ENCODE assay signal across 8 cellular contexts in genomic region chr20:44911264-44911921, GRCh38. TPM values are rescaled to one million over a fixed set of nuclear protein-coding genes. Genes with fewer than 3 reads are reported as not detected.
A peak's percentile ranks its signal among the peaks of the same experiment; 100 is the strongest.
DNase-seq lines count a peak whose midpoint lies in the region; ATAC-seq and TF ChIP-seq lines count a peak whose summit lies in the region.

No MANE protein-coding gene starts in this region.

- H3K36me3 ChIP-seq in HUES48 (ENCODE audit: control insufficient read depth, insufficient read depth, low read length): peaks cover 61% of the 10 kb centered on the region
- H3K36me3 ChIP-seq in lung (ENCODE audit: control insufficient read depth in 2 of 2, insufficient read depth in 2 of 2, low read length in 2 of 2): peaks cover 10 to 11% of the 10 kb centered on the region in 2 donors

- TF ChIP-seq CTCF in Calu3 (IDR thresholded peaks at IDR 0.05; ENCODE audit: unreplicated experiment): peak; percentile 66
- TF ChIP-seq CTCF in lung (IDR thresholded peaks at IDR 0.05; ENCODE audit: control extremely low read depth, extremely low read depth): no peak

- peak; percentile 91 for DNase-seq in Calu3
- DNase-seq in SW480 (ENCODE audit: low spot score): peak; percentile 74
- DNase-seq in astrocyte of the hippocampus (ENCODE audit: low read depth, low spot score): peak; percentile 57
- peak; percentile 85 for DNase-seq in lung (ENCODE audit: low spot score)
- peak; percentile 67 for DNase-seq in ureter (ENCODE audit: low spot score)
- DNase-seq in NCI-H2081 treated with DMSO at 0.1 percent for 48 hours (lab: John Stamatoyannopoulos, UW): no peak

- peak overlapping the region; percentile 84 for H3K27ac Mint-ChIP-seq in Calu3 (ENCODE audit: unreplicated experiment)

- H3K4me1 ChIP-seq in HUES48 (ENCODE audit: control insufficient read depth, insufficient read depth, low read length) (peaks cover 6% of the 10 kb centered on the region; the same call in 1 of the 2 replicates), lung (ENCODE audit: control insufficient read depth in 2 of 2, insufficient read depth in 2 of 2, low read length in 2 of 2) (peaks cover 4 to 15% of the 10 kb centered on the region in 2 donors)

- peaks cover 67% of the 10 kb centered on the region for H3K36me3 Mint-ChIP-seq in Calu3 (ENCODE audit: insufficient read depth, unreplicated experiment)

- H3K9ac ChIP-seq in HUES48 (ENCODE audit: low read depth, low read length): no peak overlapping the region; the same call in 1 of the 2 replicates

- H3K9me3 Mint-ChIP-seq in Calu3 (ENCODE audit: low read depth, unreplicated experiment): no peaks in the 10 kb centered on the region

- H3K9me3 ChIP-seq in HUES48 (ENCODE audit: control insufficient read depth, insufficient read depth, low read length): no peaks in the 10 kb centered on the region
- no peaks in the 10 kb centered on the region for H3K9me3 ChIP-seq in lung (ENCODE audit: control insufficient read depth in 2 of 2, insufficient read depth in 1 of 2, low read length in 1 of 2)

- H3K4me3 Mint-ChIP-seq in Calu3 (ENCODE audit: low read depth, unreplicated experiment): peak overlapping the region; percentile 100

- no TSS peak for BruUV-seq in Calu3 (replicated peaks; lab: Mats Ljungman, UMichigan)

- intact Hi-C loops in Calu3 (cut with micrococcal nuclease; ENCODE audit: unreplicated experiment): loop anchor here (2.0 to 10.0 kb wide), 2 partner anchors 47 to 193 kb away; partner anchors contain the start of gene KCNS1

- H3K27me3 Mint-ChIP-seq in Calu3 (ENCODE audit: unreplicated experiment): no peaks in the 10 kb centered on the region

- peak; percentile 63 for ATAC-seq in lung (ENCODE audit: insufficient read depth, low FRiP score)
- ATAC-seq in HG02852 (IDR thresholded peaks at IDR 0.05; ENCODE audit: unreplicated experiment): no peak

- peak overlapping the region; percentile 36; the same call in 1 of the 2 replicates for H3K4me3 ChIP-seq in HUES48 (ENCODE audit: low read depth, low read length)
- no peak overlapping the region for H3K4me3 ChIP-seq in lung

- CTCF ChIA-PET in Calu3 (lab: Charles Lee): interaction anchor here (0.6 to 0.8 kb wide), 2 partner anchors 37 to 525 kb away, joined by 3 to 5 read pairs; no protein-coding TSS in a partner anchor

- H3K27me3 ChIP-seq in HUES48 (ENCODE audit: control insufficient read depth, insufficient read depth, low read length) (no peaks in the 10 kb centered on the region), lung (ENCODE audit: control insufficient read depth, insufficient read depth) (no peaks in the 10 kb centered on the region)

- 59 to 68% methylated on average over 21 of the region's 21 CpGs for WGBS in lung, 2 donors

- H3K4me1 Mint-ChIP-seq in Calu3 (ENCODE audit: low read depth, unreplicated experiment): peaks cover 8% of the 10 kb centered on the region

- H3K27ac ChIP-seq in HUES48 (ENCODE audit: low read depth, low read length) (no peak overlapping the region), lung (ENCODE audit: low read depth in 1 of 2, low read length in 1 of 2) (no peak overlapping the region)

RNA-seq across cellular contexts. Expression of gene PABPC1L, which starts 1.5 kb away (rescaled TPM):
- total RNA-seq in Calu3 (2022) (172 and 182 TPM in 2 replicates), lung (10 to 100 TPM; 34.5 to 56.9 TPM), ureter (79.4 TPM)
- polyA plus RNA-seq in lung: 10 to 100 TPM; 16.9 to 63.3 TPM

RNA-seq across cellular contexts. Expression of gene YWHAB, which starts 25.9 kb away (rescaled TPM):
- total RNA-seq in Calu3 (2022) (377 and 384 TPM in 2 replicates), lung (100 to 1,000 TPM; 117 to 186 TPM), ureter (314 TPM)
- polyA plus RNA-seq in lung: 100 to 1,000 TPM in 1 of 2 donors, 10 to 100 TPM in 1; 69.0 to 133 TPM

RNA-seq across cellular contexts. Expression of gene TOMM34, which starts 48.8 kb away (rescaled TPM):
- total RNA-seq in Calu3 (2022) (61.1 TPM in 2 replicates), lung (10 to 100 TPM in 1 of 2 donors, 1 to 10 TPM in 1; 9.8 to 18.2 TPM), ureter (57.1 TPM)
- polyA plus RNA-seq in lung: 10 to 100 TPM; 16.1 to 24.7 TPM

RNA-seq across cellular contexts. Expression of gene STK4, which starts 54.9 kb away (rescaled TPM):
- 53.1 and 58.3 TPM in 2 replicates for total RNA-seq in Calu3 (2022)
- 10 to 100 TPM; 34.6 to 70.9 TPM for total RNA-seq in lung
- 10 to 100 TPM; 11.8 to 21.7 TPM for polyA plus RNA-seq in lung
- total RNA-seq in ureter: 53.3 TPM
